Comparison of ENCODE assay signal across 14 cellular contexts in genomic region chr16:57001026-57001669, GRCh38. TPM values are rescaled to one million over a fixed set of nuclear protein-coding genes. Genes with fewer than 3 reads are reported as not detected.
DNase-seq lines count a peak whose midpoint lies in the region; ATAC-seq and TF ChIP-seq lines count a peak whose summit lies in the region.
"Had no signal": no experiment of that assay in that cellular context is flagged by ENCODE, and none has a peak within 500 bp of the region (broad histone marks: within the 10 kb centered on the region; RNA-seq: fewer than 3 reads in every experiment).

No MANE protein-coding gene starts in this region.

- H3K4me2 ChIP-seq in BLaER1, result peak overlapping the region; percentile 68

- no peaks in the 10 kb centered on the region for H3K9me3 ChIP-seq in BLaER1
- H3K9me3 ChIP-seq: Caco-2, suprapubic skin had no signal

- peaks cover 92% of the 10 kb centered on the region for H3K4me1 Mint-ChIP-seq in central memory CD8-positive, alpha-beta T cell
- H3K4me1 Mint-ChIP-seq in natural killer cell, result peaks cover 62 to 73% of the 10 kb centered on the region in 2 donors

- H3K9ac ChIP-seq in BLaER1, result no peak overlapping the region

- H3K4me1 ChIP-seq in BLaER1, result peaks cover 68% of the 10 kb centered on the region

- H3K27ac Mint-ChIP-seq in central memory CD8-positive, alpha-beta T cell (ENCODE audit: low read depth), result peak overlapping the region; percentile 97
- H3K27ac Mint-ChIP-seq in natural killer cell, result peak overlapping the region; percentile 92 to 95

- H3K4me3 Mint-ChIP-seq in central memory CD8-positive, alpha-beta T cell, result peak overlapping the region; percentile 77
- H3K4me3 Mint-ChIP-seq in natural killer cell, result peak overlapping the region; percentile 78

- H3K4me3 ChIP-seq in BLaER1, result no peak overlapping the region
- H3K4me3 ChIP-seq in H7 (ENCODE audit: insufficient read depth, low read depth, low read length), result no peak overlapping the region
- H3K4me3 ChIP-seq: K562, suprapubic skin had no signal

- intact Hi-C loops in natural killer cell (cut with micrococcal nuclease), result loop anchor here (2.0 to 5.0 kb wide), 2 partner anchors 14 to 41 kb away; no protein-coding TSS in a partner anchor

- ATAC-seq in central memory CD8-positive, alpha-beta T cell (replicated peaks; ENCODE audit: extremely low read depth, poor library complexity, severe bottlenecking), result peak; percentile 24
- no peak for ATAC-seq in natural killer cell
- no peak for ATAC-seq in HG03520 (IDR thresholded peaks at IDR 0.05; ENCODE audit: unreplicated experiment)
- ATAC-seq in HG03460 (IDR thresholded peaks at IDR 0.05; ENCODE audit: unreplicated experiment), result no peak

- H3K27me3 ChIP-seq in BLaER1, result no peaks in the 10 kb centered on the region
- H3K27me3 ChIP-seq in H7 (ENCODE audit: control insufficient read depth, insufficient read depth, low read length), result no peaks in the 10 kb centered on the region
- H3K27me3 ChIP-seq: suprapubic skin had no signal

- TF ChIP-seq CTCF in natural killer cell (IDR thresholded peaks at IDR 0.05), result no peak

- peaks cover 18% of the 10 kb centered on the region; the same call in 1 of the 2 replicates for H4K20me1 ChIP-seq in BLaER1

- no peaks in the 10 kb centered on the region for H3K27me3 Mint-ChIP-seq in central memory CD8-positive, alpha-beta T cell
- H3K27me3 Mint-ChIP-seq in natural killer cell (ENCODE audit: low read depth in 2 of 2), result no peaks in the 10 kb centered on the region

- peaks cover 45% of the 10 kb centered on the region for H3K36me3 Mint-ChIP-seq in central memory CD8-positive, alpha-beta T cell (ENCODE audit: insufficient read depth)
- no peaks in the 10 kb centered on the region for H3K36me3 Mint-ChIP-seq in natural killer cell

- H3K36me3 ChIP-seq in BLaER1 (peaks cover 5% of the 10 kb centered on the region), H7 (replicated peaks; ENCODE audit: control insufficient read depth, insufficient read depth, low read length) (no peaks in the 10 kb centered on the region)
- H3K36me3 ChIP-seq: suprapubic skin had no signal

- DNase-seq in H7, result peak; percentile 14
- no peak for DNase-seq in central memory CD8-positive, alpha-beta T cell (ENCODE audit: low spot score in 2 of 2)
- no peak for DNase-seq in natural killer cell
- DNase-seq in DMS153 treated with DMSO at 0.1 percent for 48 hours (lab: John Stamatoyannopoulos, UW; ENCODE audit: unreplicated experiment), result no peak
- DNase-seq in midbrain (lab: John Stamatoyannopoulos, UW), result no peak
- DNase-seq: cerebellar nuclear complex, head of caudate nucleus had no signal

- no peaks in the 10 kb centered on the region for H3K9me3 Mint-ChIP-seq in central memory CD8-positive, alpha-beta T cell
- H3K9me3 Mint-ChIP-seq in natural killer cell, result no peaks in the 10 kb centered on the region

- no peak overlapping the region for H3K27ac ChIP-seq in BLaER1

RNA-seq across cellular contexts. Expression of gene NLRC5, which starts 11.8 kb away (rescaled TPM):
- total RNA-seq in H7 (2014; rRNA removed; shearing (Covaris generic)), result 0.80 and 0.85 TPM in 2 replicates
- total RNA-seq in natural killer cell, result 100 to 1,000 TPM; 320 to 563 (median 535) TPM

RNA-seq across cellular contexts. Expression of gene CETP, which starts 39.4 kb away (rescaled TPM):
- total RNA-seq in H7 (2014; rRNA removed; shearing (Covaris generic)), result not detected in 2 replicates
- under 1 TPM in 1 of 3 donors, not detected in 2; 0.14 TPM for total RNA-seq in natural killer cell
- total RNA-seq: Caco-2, K562, SK-MEL-5 had no signal

Comparison
In these comparisons a context has a peak if more than half of its experiments do, and no peak if none do; other contexts are left out.
1. RNA of gene NLRC5, which starts 11.8 kb away (total RNA-seq): 320 to 563 TPM in natural killer cell; 0.80 to 0.85 TPM in H7; every median in the first group is over 100 times any median in the second.